18 cellular contexts compared by ENCODE assay signal in the genomic region with DNA sequence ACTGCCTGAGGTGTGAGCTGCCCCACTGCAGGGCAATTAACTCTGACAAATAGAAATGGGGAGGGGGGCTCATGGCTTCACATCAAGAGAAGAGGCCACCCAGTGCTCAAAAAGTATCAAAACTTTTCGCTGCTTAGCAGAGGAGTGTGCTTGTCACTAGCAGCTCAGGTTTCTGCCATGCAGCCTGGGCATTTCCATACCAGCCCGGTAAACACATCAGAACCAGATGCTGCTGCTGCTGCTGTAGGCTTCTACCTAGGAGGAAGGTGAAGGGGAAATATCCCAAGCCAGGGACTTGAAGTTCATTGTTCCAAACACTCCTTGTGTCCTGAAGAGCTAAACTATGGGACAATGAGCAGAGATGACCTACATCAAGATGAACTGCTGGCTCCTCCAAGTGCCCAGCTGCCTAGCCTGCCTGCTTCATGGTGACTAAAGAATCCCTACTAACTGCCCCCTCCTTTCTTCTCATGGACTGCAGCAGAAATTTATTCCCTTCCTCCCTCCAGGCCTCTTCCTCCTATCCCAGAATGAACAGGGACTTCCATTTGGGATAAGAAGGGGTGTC. TPM values are rescaled to one million over a fixed set of nuclear protein-coding genes. Genes with fewer than 3 reads are reported as not detected.
"Had no signal": no experiment of that assay in that cellular context is flagged by ENCODE, and none has a peak within 500 bp of the region (broad histone marks: within the 10 kb centered on the region; RNA-seq: fewer than 3 reads in every experiment).

No MANE protein-coding gene starts in this region.

- H3K27ac Mint-ChIP-seq: activated naive CD8-positive, alpha-beta T cell; natural killer cell; stimulated activated naive CD8-positive, alpha-beta T cell treated with anti-CD3 and anti-CD28 coated beads, Interleukin-15, Interleukin-2, amounts not matched to agents 100 ng/mL and 50 ng/mL, for 24 hours had no signal

- H3K4me3 ChIP-seq: cardiac muscle cell, lower lobe of right lung, prostate gland, skin epidermis had no signal

- H3K4me3 Mint-ChIP-seq: activated naive CD8-positive, alpha-beta T cell; natural killer cell; stimulated activated naive CD8-positive, alpha-beta T cell treated with anti-CD3 and anti-CD28 coated beads, Interleukin-15, Interleukin-2, amounts not matched to agents 100 ng/mL and 50 ng/mL, for 24 hours had no signal

- H3K36me3 Mint-ChIP-seq: activated naive CD8-positive, alpha-beta T cell had no signal

- H3K9me3 Mint-ChIP-seq: natural killer cell; stimulated activated naive CD8-positive, alpha-beta T cell treated with anti-CD3 and anti-CD28 coated beads, Interleukin-15, Interleukin-2, amounts not matched to agents 100 ng/mL and 50 ng/mL, for 24 hours had no signal

- DNase-seq: activated CD4-positive, alpha-beta T cell treated with anti-CD3 and anti-CD28 coated beads, Interleukin-2, amount 50 U/mL, for 4 hours; activated T-cell treated with anti-CD3 and anti-CD28 coated beads for 4 hours; erythroblast; foreskin melanocyte; left cardiac atrium; lower lobe of right lung; natural killer cell; right cardiac atrium; stimulated activated CD4-positive, alpha-beta T cell treated with anti-CD3 and anti-CD28 coated beads, Interleukin-2, amount 100 ng/mL, for 48 hours; trophoblast cell; WERI-Rb-1 had no signal

RNA-seq across cellular contexts. Expression of a gene that starts 16.4 kb away (rescaled TPM):
- total RNA-seq: cardiac muscle cell; lower lobe of right lung; natural killer cell; omental fat pad; T-helper 2 cell treated with Interferon-gamma antibody and Interleukin-4, amounts not matched to agents 100 ng/mL and 5 ng/mL, for 36 hours had no signal
